ENCODE assay signal across 10 cellular contexts in the genomic region with DNA sequence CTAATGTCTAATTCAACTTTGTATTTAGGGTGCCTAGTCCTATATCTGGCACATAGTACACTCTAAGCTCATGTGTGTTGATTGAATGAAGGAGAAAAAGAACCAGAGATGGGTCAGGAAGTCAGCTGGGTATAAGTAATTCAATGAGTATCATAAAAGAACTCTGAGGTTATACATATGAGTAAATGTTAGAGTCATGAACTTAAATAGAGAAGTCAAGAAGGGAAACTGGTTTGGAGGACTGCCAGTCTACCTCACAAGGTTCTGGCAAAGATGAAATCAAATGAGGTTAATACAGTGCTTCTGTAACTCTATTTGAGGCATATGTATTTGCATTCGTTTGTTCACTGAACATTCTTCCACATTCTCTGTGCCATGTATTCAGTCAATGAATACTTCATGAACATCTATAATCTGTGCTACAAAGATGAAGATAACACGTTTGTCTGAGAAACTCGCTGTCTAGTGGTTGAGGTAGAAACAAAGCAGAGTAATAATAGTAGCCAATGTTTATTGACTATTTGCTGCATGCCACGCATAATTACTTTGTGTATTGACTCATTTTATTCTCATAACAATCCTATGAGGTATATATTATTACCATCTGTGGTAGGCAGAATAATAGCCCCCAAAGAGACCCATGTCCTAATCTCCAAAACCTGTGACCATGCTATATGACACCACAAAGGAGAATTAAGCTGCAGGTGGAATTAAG.
DNase-seq lines count a peak whose midpoint lies in the region; ATAC-seq and TF ChIP-seq lines count a peak whose summit lies in the region.
"Had no signal": no experiment of that assay in that cellular context is flagged by ENCODE, and none has a peak within 500 bp of the region (broad histone marks: within the 10 kb centered on the region; RNA-seq: fewer than 3 reads in every experiment).

No MANE protein-coding gene starts in this region.

- H3K27me3 ChIP-seq in upper lobe of right lung: no peaks in the 10 kb centered on the region

- H3K36me3 ChIP-seq in upper lobe of right lung: no peaks in the 10 kb centered on the region

- TF ChIP-seq CTCF in upper lobe of right lung (IDR thresholded peaks at IDR 0.05): no peak

- H3K27ac ChIP-seq in upper lobe of right lung: no peak overlapping the region

- H3K4me1 ChIP-seq in upper lobe of right lung: peaks cover 6% of the 10 kb centered on the region

- intact Hi-C loops in upper lobe of right lung (cut with DNase I): no loop called here

- DNase-seq in stimulated activated CD4-positive, alpha-beta T cell treated with anti-CD3 and anti-CD28 coated beads, Interleukin-15, amount 100 ng/mL, for 24 hours: peak; percentile 46
- no peak for DNase-seq in stimulated activated CD4-positive, alpha-beta T cell treated with anti-CD3 and anti-CD28 coated beads, Interleukin-4, amount 100 ng/mL, for 1 hour
- peak; percentile 19 for DNase-seq in activated naive CD4-positive, alpha-beta T cell treated with anti-CD3 and anti-CD28 coated beads, Interleukin-2, amount 50 U/mL, for 16 hours
- DNase-seq in upper lobe of right lung (no peak), NCI-H1092 treated with DMSO at 0.1 percent for 48 hours (lab: John Stamatoyannopoulos, UW) (no peak), NCI-H2081 treated with DMSO at 0.1 percent for 48 hours (lab: John Stamatoyannopoulos, UW) (no peak)
- DNase-seq: COR-L47 had no signal

- H3K4me3 ChIP-seq in upper lobe of right lung: no peak overlapping the region

- ATAC-seq in HG03378 (IDR thresholded peaks at IDR 0.05; ENCODE audit: unreplicated experiment) (peak; percentile 72), upper lobe of right lung (peak; percentile 43), GM19467 (IDR thresholded peaks at IDR 0.05; ENCODE audit: unreplicated experiment) (no peak)
- ATAC-seq: Right ventricle myocardium inferior had no signal

- no peaks in the 10 kb centered on the region for H3K9me3 ChIP-seq in upper lobe of right lung

Comparison
In these comparisons a context has a peak if more than half of its experiments do, and no peak if none do; other contexts are left out.
1. DNase-seq: peak in stimulated activated CD4-positive, alpha-beta T cell treated with anti-CD3 and anti-CD28 coated beads, Interleukin-15, amount 100 ng/mL, for 24 hours (single experiment) and activated naive CD4-positive, alpha-beta T cell treated with anti-CD3 and anti-CD28 coated beads, Interleukin-2, amount 50 U/mL, for 16 hours (single experiment); none in stimulated activated CD4-positive, alpha-beta T cell treated with anti-CD3 and anti-CD28 coated beads, Interleukin-4, amount 100 ng/mL, for 1 hour (single experiment), upper lobe of right lung (single experiment), NCI-H1092 treated with DMSO at 0.1 percent for 48 hours (single experiment) and NCI-H2081 treated with DMSO at 0.1 percent for 48 hours (single experiment).